Comparison of ENCODE assay signal across 1 cellular context in genomic region chr1:233244183-233244582, GRCh38.
TF ChIP-seq lines count a peak whose summit lies in the region.

No MANE protein-coding gene starts in this region.

TF ChIP-seq in A549, 52 proteins besides CTCF, POLR2A, EP300 and RAD21 (continued from another document):
- TF ChIP-seq HES2 (IDR thresholded peaks at IDR 0.05) = no peak
